1 cellular context compared by ENCODE assay signal in genomic region chr19:55080121-55080914, GRCh38.
TF ChIP-seq lines count a peak whose summit lies in the region.

No MANE protein-coding gene starts in this region.

TF ChIP-seq in endothelial cell of umbilical vein, 7 proteins besides CTCF, POLR2A, EP300 and RAD21:
- TF ChIP-seq MAX (IDR thresholded peaks at IDR 0.05; ENCODE audit: insufficient read depth, insufficient read length) (peak; percentile 23), GATA2 (IDR thresholded peaks at IDR 0.05; ENCODE audit: insufficient read depth, insufficient read length, low read depth, low read length) (no peak)
